ENCODE assay signal across 31 cellular contexts in the genomic region with DNA sequence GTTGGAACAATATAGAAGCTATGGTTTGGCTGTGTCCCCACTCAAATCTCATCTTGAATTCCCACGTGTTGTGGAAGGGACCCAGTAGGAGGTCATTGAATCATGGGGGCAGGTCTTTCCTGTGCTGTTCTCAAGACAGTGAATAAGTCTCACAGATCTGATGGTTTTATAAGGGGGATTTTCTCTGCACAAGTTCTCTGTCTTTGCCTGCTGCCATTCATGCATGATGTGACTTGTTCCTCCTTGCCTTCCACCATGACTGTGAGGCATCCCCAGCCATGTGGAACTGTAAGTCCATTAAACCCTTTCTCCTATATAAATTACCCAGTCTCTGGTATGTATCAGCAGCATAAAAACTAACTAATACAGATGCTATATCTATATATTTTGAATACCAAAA.
"Had no signal": no experiment of that assay in that cellular context is flagged by ENCODE, and none has a peak within 500 bp of the region (broad histone marks: within the 10 kb centered on the region; RNA-seq: fewer than 3 reads in every experiment).

No MANE protein-coding gene starts in this region.

- ATAC-seq: activated CD8-positive, alpha-beta T cell treated with anti-CD3 and anti-CD28 coated beads for 36 hours; activated T-cell treated with anti-CD3 and anti-CD28 coated beads, Interleukin-2, amount 50 U/mL, for 4 hours; activated T-helper 17 cell treated with anti-CD3 and anti-CD28 coated beads, Interleukin-2, amount 50 U/mL, for 72 hours; gastroesophageal sphincter; heart right ventricle; WTC11 had no signal

- H3K4me1 ChIP-seq: esophagus muscularis mucosa, gastroesophageal sphincter had no signal

- H3K36me3 ChIP-seq: brain microvascular endothelial cell, cardiac muscle cell, esophagus muscularis mucosa, gastroesophageal sphincter, heart right ventricle had no signal

- H3K4me3 ChIP-seq: cardiac muscle cell, coronary artery, dorsolateral prefrontal cortex, esophagus muscularis mucosa, gastroesophageal sphincter, heart right ventricle had no signal

- DNase-seq: activated CD4-positive, alpha-beta T cell treated with anti-CD3 and anti-CD28 coated beads for 48 hours; activated CD4-positive, alpha-beta T cell treated with anti-CD3 and anti-CD28 coated beads, Interleukin-2, amount 50 U/mL, for 1 hour; activated CD4-positive, alpha-beta T cell treated with anti-CD3 and anti-CD28 coated beads, Interleukin-2, amount 50 U/mL, for 48 hours; activated CD8-positive, alpha-beta memory T cell treated with anti-CD3 and anti-CD28 coated beads for 24 hours; activated CD8-positive, alpha-beta T cell treated with anti-CD3 and anti-CD28 coated beads for 36 hours; activated effector memory CD4-positive, alpha-beta T cell treated with Interleukin-2 at 50 U/mL for 16 hours; activated gamma-delta T cell treated with Interleukin-2 at 50 U/mL for 16 hours; activated naive CD4-positive, alpha-beta T cell treated with anti-CD3 and anti-CD28 coated beads, Interleukin-2, amount 50 U/mL, for 16 hours; activated naive CD4-positive, alpha-beta T cell treated with Interleukin-2 at 50 U/mL for 16 hours; activated T-cell treated with anti-CD3 and anti-CD28 coated beads, Interleukin-2, amount 50 U/mL, for 4 hours; amniotic stem cell; anterior cingulate cortex; brain microvascular endothelial cell; central memory CD4-positive, alpha-beta T cell; cerebellar nuclear complex; dorsolateral prefrontal cortex; effector memory CD4-positive, alpha-beta T cell; endodermal cell; erythroblast; foreskin melanocyte; heart right ventricle; T-helper 2 cell had no signal

- H3K9me3 ChIP-seq: esophagus muscularis mucosa, gastroesophageal sphincter, heart right ventricle had no signal

- H3K27me3 ChIP-seq: brain microvascular endothelial cell, cardiac muscle cell, esophagus muscularis mucosa, gastroesophageal sphincter, heart right ventricle had no signal

- H3K27ac ChIP-seq: brain microvascular endothelial cell, cardiac muscle cell, coronary artery, dorsolateral prefrontal cortex, esophagus muscularis mucosa, gastroesophageal sphincter, heart right ventricle, VCaP had no signal

- FAIRE-seq: astrocyte, TTC549 had no signal
